Comparison of ENCODE assay signal across 18 cellular contexts in genomic region chr14:34453226-34453625, GRCh38. TPM values are rescaled to one million over a fixed set of nuclear protein-coding genes. Genes with fewer than 3 reads are reported as not detected.
A peak's percentile ranks its signal among the peaks of the same experiment; 100 is the strongest.
DNase-seq lines count a peak whose midpoint lies in the region; ATAC-seq, FAIRE-seq and TF ChIP-seq lines count a peak whose summit lies in the region.
"Had no signal": no experiment of that assay in that cellular context is flagged by ENCODE, and none has a peak within 500 bp of the region (broad histone marks: within the 10 kb centered on the region; RNA-seq: fewer than 3 reads in every experiment).

No MANE protein-coding gene starts in this region.

- no peak overlapping the region for H3K27ac ChIP-seq in K562 (ENCODE audit: extremely low read depth, low read depth, low read length)
- no peak overlapping the region for H3K27ac ChIP-seq in trophoblast cell (ENCODE audit: low read depth, low read length)
- H3K27ac ChIP-seq: BLaER1, KMS-11 had no signal

- CTCF ChIA-PET in K562 (lab: Yijun Ruan, JAX; ENCODE audit: low intra/inter-chr PET ratio): no interaction called here

- H3K4me1 ChIP-seq in K562 (replicated peaks in 1 of 2; ENCODE audit: control insufficient read depth in 2 of 2, insufficient read depth in 2 of 2, low read length in 2 of 2) (no peaks in the 10 kb centered on the region; a peak in 1 of 5 replicates), trophoblast cell (ENCODE audit: control insufficient read depth in 1 of 2, insufficient read depth in 2 of 2, low read length in 2 of 2) (peaks cover 0 to 5% of the 10 kb centered on the region in 2 experiments)
- H3K4me1 ChIP-seq: BLaER1 had no signal

- no peaks in the 10 kb centered on the region for H3K79me1 ChIP-seq in trophoblast cell (ENCODE audit: low read length)

- no peaks in the 10 kb centered on the region for H3K27me3 ChIP-seq in K562 (ENCODE audit: control insufficient read depth in 2 of 2, insufficient read depth in 2 of 2, low read length in 2 of 2)
- no peaks in the 10 kb centered on the region for H3K27me3 ChIP-seq in trophoblast cell (ENCODE audit: insufficient read depth, low read length)
- H3K27me3 ChIP-seq: BLaER1 had no signal

- no peak overlapping the region for H4K91ac ChIP-seq in trophoblast cell (ENCODE audit: low read depth, low read length)

- BruUV-seq in K562 (replicated peaks; lab: Mats Ljungman, UMichigan): no TSS peak

- H2AK5ac ChIP-seq in trophoblast cell (ENCODE audit: low read length): no peak overlapping the region

- H4K12ac ChIP-seq in trophoblast cell (ENCODE audit: low read depth, low read length): no peak overlapping the region

- no peaks in the 10 kb centered on the region for H4K20me1 ChIP-seq in K562 (replicated peaks; ENCODE audit: control insufficient read depth, insufficient read depth, low read length)

- no peak for TF ChIP-seq CTCF in K562 (IDR thresholded peaks at IDR 0.05 in 2 of 3, conservative IDR thresholded peaks at IDR 0.05 in 1 of 3; ENCODE audit: insufficient read depth in 2 of 3, low read depth in 1 of 3, low read length in 3 of 3)

- no peak overlapping the region for H4K8ac ChIP-seq in trophoblast cell (ENCODE audit: low read depth, low read length)

- H3K79me2 ChIP-seq in K562 (ENCODE audit: control insufficient read depth, insufficient read depth, low read length) (peaks cover 53% of the 10 kb centered on the region), trophoblast cell (ENCODE audit: control insufficient read depth, insufficient read depth, low read length, poor library complexity) (no peaks in the 10 kb centered on the region)

- H2AFZ ChIP-seq in K562 (ENCODE audit: low read depth, low read length) (no peak overlapping the region), trophoblast cell (ENCODE audit: insufficient read depth, low read length, poor library complexity) (no peak overlapping the region)
- H2AFZ ChIP-seq: GM23338 had no signal

- no peak for TF ChIP-seq EP300 in K562 (IDR thresholded peaks at IDR 0.05; ENCODE audit: low read length)

- POLR2A ChIA-PET in K562 (lab: Yijun Ruan, JAX): interaction anchor here (1.0 to 2.7 kb wide), 3 partner anchors 9 to 34 kb away, joined by 3 to 16 read pairs (median 4); partner anchors contain the start of gene SPTSSA

- no peak overlapping the region for H3K14ac ChIP-seq in trophoblast cell (ENCODE audit: low read length)

- in situ Hi-C loops in K562 (cut with MboI): no loop called here

- no peaks in the 10 kb centered on the region for H3K9me3 ChIP-seq in K562 (replicated peaks; ENCODE audit: control insufficient read depth, insufficient read depth, low read depth, low read length)
- no peaks in the 10 kb centered on the region for H3K9me3 ChIP-seq in trophoblast cell (ENCODE audit: insufficient read depth, low read depth, low read length)
- H3K9me3 ChIP-seq: BLaER1 had no signal

- no peak overlapping the region for H2BK12ac ChIP-seq in trophoblast cell (ENCODE audit: low read length)

- no peak overlapping the region for H2BK5ac ChIP-seq in trophoblast cell (ENCODE audit: low read depth, low read length, poor library complexity)

- no peaks in the 10 kb centered on the region for H3K9me1 ChIP-seq in K562 (ENCODE audit: control insufficient read depth, insufficient read depth, low read length)

- intact Hi-C loops in K562 (cut with micrococcal nuclease): no loop called here

- no peak for TF ChIP-seq POLR2A in K562 (conservative IDR thresholded peaks at IDR 0.05)

- ATAC-seq in K562: peak; percentile 37
- ATAC-seq: GM23338 had no signal

- no peak overlapping the region for H3K23ac ChIP-seq in trophoblast cell (ENCODE audit: low read length)

- H3K4me2 ChIP-seq in K562 (ENCODE audit: insufficient read depth, low read length) (no peak overlapping the region), trophoblast cell (ENCODE audit: low read length) (no peak overlapping the region)
- H3K4me2 ChIP-seq: BLaER1, GM23338, KMS-11 had no signal

- H3K9ac ChIP-seq in K562 (ENCODE audit: insufficient read depth in 1 of 2, low read depth in 2 of 2, low read length in 2 of 2) (no peak overlapping the region; a peak in 1 of 4 replicates), trophoblast cell (ENCODE audit: low read length) (no peak overlapping the region)
- H3K9ac ChIP-seq: BLaER1, KMS-11 had no signal

- H2BK120ac ChIP-seq in trophoblast cell (ENCODE audit: insufficient read depth, low read length, poor library complexity): no peak overlapping the region

- peaks cover 43% of the 10 kb centered on the region for H3K36me3 ChIP-seq in K562 (ENCODE audit: control insufficient read depth, insufficient read depth, low read length)
- H3K36me3 ChIP-seq in trophoblast cell (ENCODE audit: control insufficient read depth in 1 of 2, insufficient read depth in 2 of 2, low read length in 2 of 2): peaks cover 3% of the 10 kb centered on the region in 2 experiments

- no peak overlapping the region for H3K4ac ChIP-seq in trophoblast cell (ENCODE audit: low read depth, low read length)

- peak; percentile 20 for DNase-seq in NCI-H1092 treated with DMSO at 0.1 percent for 48 hours (lab: John Stamatoyannopoulos, UW)
- no peak for DNase-seq in NCI-H1092 (lab: John Stamatoyannopoulos, UW)
- peak; percentile 64 for DNase-seq in NCI-H345 treated with DMSO at 0.1 percent for 48 hours (lab: John Stamatoyannopoulos, UW; ENCODE audit: unreplicated experiment)
- DNase-seq in K562 (ENCODE audit: extremely low read depth in 1 of 4, low spot score in 3 of 4): no peak
- peak; percentile 20 to 32 for DNase-seq in trophoblast cell
- no peak for DNase-seq in NCI-H2171 treated with DMSO at 0.1 percent for 48 hours (lab: John Stamatoyannopoulos, UW)
- no peak for DNase-seq in GOT3 (lab: John Stamatoyannopoulos, UW)
- DNase-seq in stimulated activated CD4-positive, alpha-beta T cell treated with anti-CD3 and anti-CD28 coated beads, Interleukin-1b, Interleukin-23, amount 100 ng/mL, for 48 hours: no peak
- DNase-seq: 8988T; CD8-positive, alpha-beta memory T cell; NCI-H1105 treated with DMSO at 0.1 percent for 48 hours; NCI-H187 treated with DMSO at 0.1 percent for 48 hours; NCI-H524; NK-92 treated with Interleukin-12 subunit alpha and Interleukin-12 subunit beta, amount 100 ng/mL, for 24 hours; RPMI8226 had no signal

- TF ChIP-seq RAD21 in K562 (CRISPR knock-in tag; conservative IDR thresholded peaks at IDR 0.05 in 1 of 2, IDR thresholded peaks at IDR 0.05 in 1 of 2): no peak

- no peak overlapping the region for H3K4me3 ChIP-seq in K562
- H3K4me3 ChIP-seq in trophoblast cell (ENCODE audit: low read depth, low read length): no peak overlapping the region
- H3K4me3 ChIP-seq: BLaER1, GM23338 had no signal

- no peak for FAIRE-seq in K562 (lab: Jason Lieb, UNC)

- 73% methylated on average over 2 of the region's 2 CpGs for WGBS in K562 (ENCODE audit: insufficient coverage, low coverage, missing lambda C conversion rate)
- no CpG with 5 or more reads among the region's 2 CpGs for WGBS in trophoblast cell (ENCODE audit: extremely low coverage, insufficient coverage, insufficient read length)

- H3K18ac ChIP-seq in trophoblast cell (ENCODE audit: low read length): no peak overlapping the region

TF ChIP-seq in K562, 482 proteins besides CTCF, POLR2A, EP300 and RAD21 (continues in another document):
- TF ChIP-seq ZNF41 (CRISPR knock-in tag; conservative IDR thresholded peaks at IDR 0.05): no peak

RNA-seq across cellular contexts. Expression of gene SPTSSA, which starts 8.8 kb away (rescaled TPM):
- 4.0 and 11.1 TPM in 2 replicates for total RNA-seq in K562 (2011; cell fraction: chromatin; rRNA removed; ENCODE audit: low replicate concordance)
- total RNA-seq in K562 (2011; cell fraction: nucleolus; rRNA removed): 5.8 and 5.9 TPM in 2 replicates
- 8.5 and 14.4 TPM in 2 replicates for total RNA-seq in K562 (2011; cell fraction: nucleoplasm; rRNA removed)
- total RNA-seq in K562 (2014; rRNA removed): 6.8 and 9.6 TPM in 2 replicates
- total RNA-seq in K562 (2014; rRNA removed; fragmentation: Illumina TruSeq; extraction: Trizol): 21.0 and 25.0 TPM in 2 replicates
- total RNA-seq in K562 (2015; rRNA removed; fragmentation: Illumina TruSeq; extraction: Trizol): 17.1 and 18.4 TPM in 2 replicates
- 15.6 and 17.2 TPM in 2 replicates for total RNA-seq in K562 (2021)
- polyA plus RNA-seq in K562 (2011; rRNA removed): 24.2 and 28.3 TPM in 2 replicates
- 25.5 and 33.2 TPM in 2 replicates for polyA plus RNA-seq in K562 (2011; cell fraction: cytosol; rRNA removed)
- 6.9 and 8.4 TPM in 2 replicates for polyA plus RNA-seq in K562 (2011; cell fraction: nucleus; rRNA removed)
- polyA plus RNA-seq in K562 (2012): 18.4 and 29.0 TPM in 2 replicates
- 25.4 and 35.7 TPM in 2 replicates for polyA plus RNA-seq in K562 (2014; fragmentation: Illumina TruSeq; extraction: Trizol)
- 10 to 100 TPM; 22.0 to 26.9 TPM for polyA plus RNA-seq in K562 (2014; fragmentation: Nextera tagmentation; extraction: Ambion mirVana)
- polyA plus RNA-seq in K562 (2014; rRNA removed): 19.7 and 24.6 TPM in 2 replicates
- 10.8 and 11.2 TPM in 2 replicates for polyA minus RNA-seq in K562 (2011; rRNA and poly(A)+ RNA removed)
- polyA minus RNA-seq in K562 (2011; cell fraction: cytosol; rRNA and poly(A)+ RNA removed): 6.6 and 7.7 TPM in 2 replicates
- polyA minus RNA-seq in K562 (2011; cell fraction: nucleus; rRNA and poly(A)+ RNA removed): 2.2 and 4.0 TPM in 2 replicates
- polyA plus RNA-seq in trophoblast cell (2013): 20.1 and 20.8 TPM in 2 replicates

Comparison
In these comparisons a context has a peak if more than half of its experiments do, and no peak if none do; other contexts are left out.
1. DNase-seq: peak in NCI-H1092 treated with DMSO at 0.1 percent for 48 hours (single experiment), NCI-H345 treated with DMSO at 0.1 percent for 48 hours (single experiment) and trophoblast cell (2 of 2); none in NCI-H1092 (single experiment), K562 (0 of 4), NCI-H2171 treated with DMSO at 0.1 percent for 48 hours (single experiment), GOT3 (single experiment) and stimulated activated CD4-positive, alpha-beta T cell treated with anti-CD3 and anti-CD28 coated beads, Interleukin-1b, Interleukin-23, amount 100 ng/mL, for 48 hours (single experiment).